In genomic region chr1:224203243-224204016, GRCh38 we compare ENCODE assay signal across 9 cellular contexts. TPM values are rescaled to one million over a fixed set of nuclear protein-coding genes. Genes with fewer than 3 reads are reported as not detected.
DNase-seq lines count a peak whose midpoint lies in the region; ATAC-seq, FAIRE-seq and TF ChIP-seq lines count a peak whose summit lies in the region.
"Had no signal": no experiment of that assay in that cellular context is flagged by ENCODE, and none has a peak within 500 bp of the region (broad histone marks: within the 10 kb centered on the region; RNA-seq: fewer than 3 reads in every experiment).

No MANE protein-coding gene starts in this region.

- H3K56ac ChIP-seq in H1 (replicated peaks; ENCODE audit: insufficient read length, low read depth, low read length): no peak overlapping the region

- ATAC-seq in GM21619 (IDR thresholded peaks at IDR 0.05; ENCODE audit: unreplicated experiment) (peak; percentile 70), pancreas (peak; percentile 11 to 81 (median 50))

- H3K27ac ChIP-seq in H1 (ENCODE audit: low read depth, low read length): peak overlapping the region; percentile 46; the same call in 1 of the 2 replicates
- H3K27ac ChIP-seq in pancreas: no peak overlapping the region
- H3K27ac ChIP-seq: KMS-11 had no signal

- no peak overlapping the region for H3K23ac ChIP-seq in H1 (ENCODE audit: insufficient read length)

- H4K8ac ChIP-seq in H1 (ENCODE audit: extremely low read depth, insufficient read depth, low read length): no peak overlapping the region; the same call in 1 of the 2 replicates

- POLR2A ChIA-PET in H1 (lab: Charles Lee; ENCODE audit: partially characterized antibody): interaction anchor here (0.7 to 3.2 kb wide), 5 partner anchors 8 to 20 kb away, joined by 3 to 22 read pairs (median 4); no protein-coding TSS in a partner anchor

- peak overlapping the region; percentile 65 for H4K5ac ChIP-seq in H1 (ENCODE audit: insufficient read length, low read depth, low read length)

- no peak overlapping the region for H2BK20ac ChIP-seq in H1 (ENCODE audit: low read length)

- H2BK12ac ChIP-seq in H1 (ENCODE audit: low read depth, low read length): no peak overlapping the region; the same call in 1 of the 2 replicates

- H2BK15ac ChIP-seq in H1 (ENCODE audit: low read length): 0 out of 2 replicates have a peak overlapping the region, but pooled peaks have one; percentile 6

- no peaks in the 10 kb centered on the region for H4K20me1 ChIP-seq in H1 (replicated peaks in 1 of 2; ENCODE audit: control insufficient read depth in 1 of 2, insufficient read depth in 2 of 2, low read length in 2 of 2)

- H3K9me3 ChIP-seq in H1 (ENCODE audit: insufficient read depth in 2 of 2, low read depth in 1 of 2, low read length in 1 of 2) (no peaks in the 10 kb centered on the region), pancreas (no peaks in the 10 kb centered on the region)

- no peak overlapping the region for H3K4ac ChIP-seq in H1 (replicated peaks; ENCODE audit: insufficient read length, low read depth, low read length)

- H3K18ac ChIP-seq in H1 (ENCODE audit: extremely low read depth, low read length): peak overlapping the region; percentile 65; the same call in 1 of the 2 replicates

- H2AFZ ChIP-seq in H1 (ENCODE audit: low read length): peak overlapping the region; percentile 80

- H3K4me3 ChIP-seq in NB4 (ENCODE audit: low read depth, low read length) (no peak overlapping the region), H1 (ENCODE audit: extremely low read depth in 1 of 4, insufficient read depth in 2 of 4, low read depth in 3 of 4, low read length in 4 of 4) (0 out of 8 replicates have a peak overlapping the region, but pooled peaks of 1 of the 4 experiments have one; percentile 14), pancreas (no peak overlapping the region)

- peak; percentile 45 for DNase-seq in DMS 273 (lab: John Stamatoyannopoulos, UW; ENCODE audit: unreplicated experiment)
- DNase-seq in NB4 (ENCODE audit: low read depth): peak; percentile 62
- DNase-seq in H1 (ENCODE audit: low read depth in 1 of 2, low spot score in 2 of 2): peak in 1 of 2 experiments; percentile 75
- DNase-seq in pancreas: peak in 2 of 6 donors; percentile 35 to 52
- DNase-seq in NCI-H446 (lab: John Stamatoyannopoulos, UW): no peak
- no peak for DNase-seq in activated CD4-positive, alpha-beta T cell treated with anti-CD3 and anti-CD28 coated beads, Interleukin-2, amount 50 U/mL, for 48 hours
- no peak for DNase-seq in NCI-H2227 (lab: John Stamatoyannopoulos, UW; ENCODE audit: unreplicated experiment)

- no peaks in the 10 kb centered on the region for H3K27me3 ChIP-seq in H1 (replicated peaks in 1 of 4; ENCODE audit: control insufficient read depth in 3 of 4, extremely low read depth in 1 of 4, insufficient read depth in 3 of 4, low read length in 3 of 4)
- no peaks in the 10 kb centered on the region for H3K27me3 ChIP-seq in pancreas

- no peak overlapping the region for H3K14ac ChIP-seq in H1 (ENCODE audit: insufficient read length)

- TF ChIP-seq POLR2A in NB4 (IDR thresholded peaks at IDR 0.05; ENCODE audit: extremely low read depth, insufficient read length): no peak
- TF ChIP-seq POLR2A in H1 (IDR thresholded peaks at IDR 0.05; ENCODE audit: control extremely low read depth in 1 of 2, low read depth in 2 of 2, low read length in 2 of 2): no peak

- H2BK120ac ChIP-seq in H1 (replicated peaks; ENCODE audit: low read depth, low read length): peak overlapping the region; percentile 75

- H3K79me2 ChIP-seq in H1 (ENCODE audit: control insufficient read depth in 1 of 2, insufficient read depth in 2 of 2, low read length in 2 of 2): no peaks in the 10 kb centered on the region

- CTCF ChIA-PET in H1 (lab: Charles Lee; ENCODE audit: partially characterized antibody): interaction anchor here (0.6 to 1.8 kb wide), 5 partner anchors 11 to 1922 kb away, joined by 3 to 8 read pairs (median 5); no protein-coding TSS in a partner anchor

- H3K79me1 ChIP-seq in H1 (ENCODE audit: low read depth, low read length): no peaks in the 10 kb centered on the region

- H3K36me3 ChIP-seq in H1 (ENCODE audit: control insufficient read depth in 2 of 4, insufficient read depth in 4 of 4, low read length in 3 of 4): no peaks in the 10 kb centered on the region
- H3K36me3 ChIP-seq in pancreas: no peaks in the 10 kb centered on the region

- TF ChIP-seq CTCF in NB4 (IDR thresholded peaks at IDR 0.05; ENCODE audit: low read depth, low read length) (no peak), H1 (IDR thresholded peaks at IDR 0.05; ENCODE audit: control extremely low read depth in 1 of 3, insufficient read depth in 1 of 3, low read depth in 1 of 3, low read length in 3 of 3) (no peak), pancreas (IDR thresholded peaks at IDR 0.05) (no peak)

- H3K4me2 ChIP-seq in H1 (ENCODE audit: insufficient read depth in 1 of 2, low read depth in 2 of 2, low read length in 2 of 2): peak overlapping the region; percentile 27 to 37; a peak in 3 of 4 replicates
- H3K4me2 ChIP-seq: KMS-11 had no signal

- H3K4me1 ChIP-seq in H1 (replicated peaks in 1 of 4; ENCODE audit: control insufficient read depth in 3 of 4, insufficient read depth in 4 of 4, low read length in 3 of 4) (peaks cover 1 to 12% (median 10%) of the 10 kb centered on the region in 4 experiments), pancreas (peaks cover 0 to 4% (median 4%) of the 10 kb centered on the region in 3 donors)

- H3K23me2 ChIP-seq in H1 (ENCODE audit: low read depth, low read length): no peaks in the 10 kb centered on the region

- FAIRE-seq in H1 (lab: Jason Lieb, UNC) (peak; percentile 79), pancreas (lab: Jason Lieb, UNC) (no peak)

- 0 out of 2 replicates have a peak overlapping the region, but pooled peaks have one; percentile 5 for H2BK5ac ChIP-seq in H1 (ENCODE audit: low read depth, low read length)

- H3K9ac ChIP-seq in H1 (replicated peaks in 1 of 4; ENCODE audit: extremely low read depth in 1 of 4, low read depth in 3 of 4, low read length in 3 of 4): no peak overlapping the region; a peak in 1 of 7 replicates
- H3K9ac ChIP-seq: KMS-11 had no signal

- no peak for TF ChIP-seq RAD21 in H1 (IDR thresholded peaks at IDR 0.05 in 1 of 2, conservative IDR thresholded peaks at IDR 0.05 in 1 of 2; ENCODE audit: low read depth in 2 of 2, low read length in 2 of 2)

- TF ChIP-seq EP300 in H1 (IDR thresholded peaks at IDR 0.05; ENCODE audit: borderline replicate concordance in 1 of 2, low read depth in 2 of 2, low read length in 2 of 2): no peak

- H4K91ac ChIP-seq in H1 (replicated peaks; ENCODE audit: insufficient read length, low read length): no peak overlapping the region

- intact Hi-C loops in pancreas (cut with DNase I): no loop called here

- H2AK5ac ChIP-seq in H1 (ENCODE audit: low read depth, low read length): no peak overlapping the region

- WGBS in H1 (ENCODE audit: extremely low coverage in 1 of 2, insufficient coverage in 1 of 2, insufficient read length in 1 of 2, insufficient replicate concordance in 2 of 2, low coverage in 1 of 2, low lambda C conversion rate in 2 of 2, missing lambda C conversion rate in 1 of 2), 2 experiments: 60% methylated on average over 8 of the region's 8 CpGs; no CpG with 5 or more reads in 1 of the 2 experiments
- 58 to 65% methylated on average over 8 of the region's 8 CpGs for WGBS in pancreas, 2 donors

TF ChIP-seq in H1, 55 proteins besides CTCF, POLR2A, EP300 and RAD21:
- TF ChIP-seq KDM5A (IDR thresholded peaks at IDR 0.05; ENCODE audit: low read length) (no peak), BRCA1 (IDR thresholded peaks at IDR 0.05; ENCODE audit: low read depth, low read length) (no peak), ASH2L (IDR thresholded peaks at IDR 0.05; ENCODE audit: low read length) (peak; percentile 79), FOSL1 (IDR thresholded peaks at IDR 0.05; ENCODE audit: insufficient read depth, low read depth, low read length) (no peak)
TF ChIP-seq in H1: peak in this region for 1.

RNA-seq across cellular contexts. Expression of gene DEGS1, which starts 20.4 kb away (rescaled TPM):
- total RNA-seq in H1 (2021; fragmentation: NEBNext Ultra II Directional; extraction: Animal tissue kit (Norgen Biotek cat#: 25700)): 46.1 TPM in 2 replicates
- polyA plus RNA-seq in H1 (2011; rRNA removed): 60.1 and 114 TPM in 2 replicates
- 69.2 TPM for polyA plus RNA-seq in H1 (2011; cell fraction: cytosol; rRNA removed)
- 7.1 TPM for polyA plus RNA-seq in H1 (2011; cell fraction: nucleus; rRNA removed)
- 29.1 to 54.8 TPM (median 33.3 TPM) in 4 replicates for polyA plus RNA-seq in H1 (2012, experiment 1 of 2)
- polyA plus RNA-seq in H1 (2012, experiment 2 of 2): 61.8 TPM
- 46.9 TPM for polyA plus RNA-seq in H1 (2013, experiment 1 of 2)
- 51.6 TPM for polyA plus RNA-seq in H1 (2013, experiment 2 of 2)
- 35.7 and 36.7 TPM in 2 replicates for polyA minus RNA-seq in H1 (2011; rRNA and poly(A)+ RNA removed)
- 19.8 TPM for polyA minus RNA-seq in H1 (2011; cell fraction: cytosol; rRNA and poly(A)+ RNA removed)
- 25.1 TPM for polyA minus RNA-seq in H1 (2011; cell fraction: nucleus; rRNA and poly(A)+ RNA removed)
- total RNA-seq in pancreas: 10 to 100 TPM in 5 of 6 donors, 1 to 10 TPM in 1; 9.7 to 22.3 (median 11.0) TPM
- 10 to 100 TPM in 1 of 2 donors, 1 to 10 TPM in 1; 9.0 to 22.7 TPM for polyA plus RNA-seq in pancreas

Comparison
In these comparisons a context has a peak if more than half of its experiments do, and no peak if none do; other contexts are left out.
1. DNase-seq: peak in DMS 273 (single experiment) and NB4 (single experiment); none in NCI-H446 (0 of 2), activated CD4-positive, alpha-beta T cell treated with anti-CD3 and anti-CD28 coated beads, Interleukin-2, amount 50 U/mL, for 48 hours (0 of 2) and NCI-H2227 (single experiment).